ENCODE assay signal across 15 cellular contexts in the genomic region with DNA sequence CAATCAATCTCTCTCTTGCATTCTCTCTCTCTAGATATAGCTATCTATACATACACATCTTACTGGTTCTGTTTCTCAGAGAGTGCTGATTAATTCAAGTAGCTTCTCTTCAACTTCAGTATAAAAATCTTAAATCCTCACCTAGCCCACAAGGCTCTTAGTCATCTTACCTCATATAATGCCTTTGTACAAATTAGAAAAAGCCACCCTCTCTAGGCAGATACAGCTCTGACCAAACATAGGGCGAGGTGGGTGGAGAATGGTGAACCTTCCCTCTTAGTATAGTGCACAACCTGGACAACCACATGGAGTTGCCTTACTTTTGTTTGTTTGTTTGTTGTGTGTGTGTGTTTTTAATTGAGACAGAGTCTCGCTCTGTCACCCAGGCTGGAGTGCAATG. TPM values are rescaled to one million over a fixed set of nuclear protein-coding genes. Genes with fewer than 3 reads are reported as not detected.
DNase-seq lines count a peak whose midpoint lies in the region; ATAC-seq and TF ChIP-seq lines count a peak whose summit lies in the region.
"Had no signal": no experiment of that assay in that cellular context is flagged by ENCODE, and none has a peak within 500 bp of the region (broad histone marks: within the 10 kb centered on the region; RNA-seq: fewer than 3 reads in every experiment).

No MANE protein-coding gene starts in this region.

- H3K36me3 Mint-ChIP-seq in activated naive CD4-positive, alpha-beta T cell treated with anti-CD3 and anti-CD28 coated beads, Interleukin-2, amount 50 U/mL, for 72 hours, result peaks cover 0 to 4% of the 10 kb centered on the region in 2 donors

- peak; percentile 64 for DNase-seq in activated effector memory CD4-positive, alpha-beta T cell treated with anti-CD3 and anti-CD28 coated beads, Interleukin-2, amount 50 U/mL, for 16 hours
- no peak for DNase-seq in activated effector memory CD4-positive, alpha-beta T cell treated with Interleukin-2 at 50 U/mL for 16 hours
- DNase-seq in activated naive CD4-positive, alpha-beta T cell treated with anti-CD3 and anti-CD28 coated beads, Interleukin-2, amount 50 U/mL, for 72 hours (ENCODE audit: low spot score in 2 of 2), result peak in 1 of 2 donors; percentile 51
- peak; percentile 53 for DNase-seq in stimulated activated CD8-positive, alpha-beta memory T cell treated with anti-CD3 and anti-CD28 coated beads, Interleukin-4, amount 100 ng/mL, for 48 hours
- no peak for DNase-seq in GM20000 (ENCODE audit: low spot score)
- no peak for DNase-seq in HuH-7.5 (ENCODE audit: low spot score)
- no peak for DNase-seq in foreskin keratinocyte
- DNase-seq: NCI-H146, NCI-H526 treated with DMSO at 0.1 percent for 48 hours, occipital lobe had no signal

- TF ChIP-seq CTCF in GM20000 (IDR thresholded peaks at IDR 0.05; ENCODE audit: extremely low read depth, missing control alignments) (no peak), foreskin keratinocyte (conservative IDR thresholded peaks at IDR 0.05) (no peak)

- H3K4me1 ChIP-seq in foreskin keratinocyte, result peaks cover 12% of the 10 kb centered on the region

- H3K27me3 ChIP-seq in foreskin keratinocyte, result no peaks in the 10 kb centered on the region

- H3K27ac ChIP-seq in KOPT-K1 (ENCODE audit: low read depth, low read length, poor library complexity, severe bottlenecking) (peak overlapping the region; percentile 87), foreskin keratinocyte (no peak overlapping the region)

- no peaks in the 10 kb centered on the region for H3K9me3 ChIP-seq in KOPT-K1 (ENCODE audit: insufficient read depth, low read length, poor library complexity, severe bottlenecking)

- H3K27ac Mint-ChIP-seq in activated naive CD4-positive, alpha-beta T cell treated with anti-CD3 and anti-CD28 coated beads, Interleukin-2, amount 50 U/mL, for 72 hours, result peak overlapping the region in 1 of 2 donors; percentile 0

- ATAC-seq in activated naive CD4-positive, alpha-beta T cell treated with anti-CD3 and anti-CD28 coated beads, Interleukin-2, amount 50 U/mL, for 72 hours, result peak; percentile 70 to 90
- ATAC-seq in foreskin keratinocyte, result no peak
- ATAC-seq: Right ventricle myocardium inferior had no signal

- H3K9me3 Mint-ChIP-seq in activated naive CD4-positive, alpha-beta T cell treated with anti-CD3 and anti-CD28 coated beads, Interleukin-2, amount 50 U/mL, for 72 hours, result no peaks in the 10 kb centered on the region

- H3K36me3 ChIP-seq in KOPT-K1 (ENCODE audit: insufficient read depth, low read length), result no peaks in the 10 kb centered on the region

RNA-seq across cellular contexts. Expression of gene INAVA, which starts 5.1 kb away (rescaled TPM):
- under 1 TPM; 0.09 to 0.88 TPM for total RNA-seq in activated naive CD4-positive, alpha-beta T cell treated with anti-CD3 and anti-CD28 coated beads, Interleukin-2, amount 50 U/mL, for 72 hours
- 21.3 and 41.7 TPM in 2 replicates for total RNA-seq in foreskin keratinocyte
- polyA plus RNA-seq in foreskin keratinocyte, result 17.5 and 30.4 TPM in 2 replicates
- total RNA-seq: Right ventricle myocardium inferior had no signal

RNA-seq across cellular contexts. Expression of gene GPR25, which starts 16.8 kb away (rescaled TPM):
- total RNA-seq in activated naive CD4-positive, alpha-beta T cell treated with anti-CD3 and anti-CD28 coated beads, Interleukin-2, amount 50 U/mL, for 72 hours, result not detected
- total RNA-seq in foreskin keratinocyte, result not detected in 2 replicates
- not detected in 2 replicates for polyA plus RNA-seq in foreskin keratinocyte
- total RNA-seq: cerebellum, epithelial cell of proximal tubule, occipital lobe, Right ventricle myocardium inferior, smooth muscle cell had no signal
- polyA plus RNA-seq: smooth muscle cell had no signal

Comparison
In these comparisons a context has a peak if more than half of its experiments do, and no peak if none do; other contexts are left out.
1. DNase-seq: peak in activated effector memory CD4-positive, alpha-beta T cell treated with anti-CD3 and anti-CD28 coated beads, Interleukin-2, amount 50 U/mL, for 16 hours (single experiment) and stimulated activated CD8-positive, alpha-beta memory T cell treated with anti-CD3 and anti-CD28 coated beads, Interleukin-4, amount 100 ng/mL, for 48 hours (single experiment); none in activated effector memory CD4-positive, alpha-beta T cell treated with Interleukin-2 at 50 U/mL for 16 hours (single experiment), GM20000 (single experiment), HuH-7.5 (single experiment) and foreskin keratinocyte (0 of 2).
2. RNA of gene INAVA, which starts 5.1 kb away (total RNA-seq): 21.3 to 41.7 TPM in foreskin keratinocyte; 0.09 to 0.88 TPM in activated naive CD4-positive, alpha-beta T cell treated with anti-CD3 and anti-CD28 coated beads, Interleukin-2, amount 50 U/mL, for 72 hours; every median in the first group is over 10 times any median in the second.